Comparison of ENCODE assay signal across 22 cellular contexts in the genomic region with DNA sequence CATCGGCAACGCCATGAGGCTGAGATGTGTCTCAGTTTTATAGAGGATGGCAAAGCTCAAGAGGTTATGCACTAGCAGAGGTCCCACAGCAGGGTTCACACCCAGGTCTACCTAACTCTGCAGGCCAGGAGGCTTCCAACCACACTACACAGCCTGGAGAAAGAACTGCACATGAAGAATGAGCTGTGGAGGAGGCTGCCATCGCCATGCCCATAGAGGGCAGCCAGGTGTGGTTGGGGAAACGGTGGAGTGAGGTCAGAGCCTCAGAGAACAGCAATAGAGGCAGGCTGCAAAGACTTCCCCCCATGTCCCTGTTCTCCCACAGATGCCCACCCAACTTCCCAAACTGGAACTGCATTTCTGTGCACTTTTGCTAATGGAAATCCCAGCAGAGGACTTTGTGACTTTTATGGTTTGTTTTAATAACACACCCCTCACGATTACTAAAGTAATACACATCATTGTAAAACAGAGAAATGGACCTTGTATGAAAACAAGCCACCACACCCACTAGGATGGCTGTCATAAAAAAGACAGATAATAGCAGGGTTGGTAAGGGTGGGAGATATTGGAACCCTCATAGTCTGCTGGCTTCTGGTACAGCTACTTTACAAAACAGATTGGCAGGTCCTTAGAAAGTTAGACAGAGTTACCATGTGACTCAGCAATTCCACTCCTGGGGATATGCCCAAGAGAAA. TPM values are rescaled to one million over a fixed set of nuclear protein-coding genes. Genes with fewer than 3 reads are reported as not detected.
DNase-seq lines count a peak whose midpoint lies in the region; ATAC-seq, FAIRE-seq and TF ChIP-seq lines count a peak whose summit lies in the region.
"Had no signal": no experiment of that assay in that cellular context is flagged by ENCODE, and none has a peak within 500 bp of the region (broad histone marks: within the 10 kb centered on the region; RNA-seq: fewer than 3 reads in every experiment).

No MANE protein-coding gene starts in this region.

- H3K27ac ChIP-seq in Peyer's patch (peak overlapping the region in 3 of 4 donors; percentile 51 to 91 (median 79)), endodermal cell (ENCODE audit: low read depth, low read length) (no peak overlapping the region), small intestine (ENCODE audit: low read depth in 1 of 2, low read length in 1 of 2) (peak overlapping the region; percentile 46 to 85)

- DNase-seq in Peyer's patch = peak in 1 of 3 donors; percentile 67
- peak; percentile 17 for DNase-seq in endodermal cell
- DNase-seq in mucosa of descending colon = peak in 2 of 3 donors; percentile 61 to 72
- peak; percentile 93 for DNase-seq in small intestine
- no peak for DNase-seq in NCI-H146 (lab: John Stamatoyannopoulos, UW)
- DNase-seq in activated naive CD4-positive, alpha-beta T cell treated with anti-CD3 and anti-CD28 coated beads, Interleukin-2, amount 50 U/mL, for 16 hours = no peak
- no peak for DNase-seq in HK-2 (ENCODE audit: unreplicated experiment)
- DNase-seq: ACHN; BE2C; C1 segment of cervical spinal cord; CD4-positive, CD25-positive, alpha-beta regulatory T cell; CD8-positive, alpha-beta memory T cell; COR-L47; DMS 273 treated with DMSO at 0.1 percent for 48 hours; DMS53; DND-41; EL; H9 had no signal

- ATAC-seq in mucosa of descending colon = peak; percentile 73
- ATAC-seq in HG03520 (IDR thresholded peaks at IDR 0.05; ENCODE audit: unreplicated experiment) = no peak
- ATAC-seq: GM12878 had no signal

- H3K36me3 ChIP-seq in Peyer's patch = no peaks in the 10 kb centered on the region
- no peaks in the 10 kb centered on the region for H3K36me3 ChIP-seq in endodermal cell (ENCODE audit: control insufficient read depth, insufficient read depth, low read length)
- H3K36me3 ChIP-seq in mucosa of descending colon (ENCODE audit: low read depth) = no peaks in the 10 kb centered on the region
- H3K36me3 ChIP-seq in small intestine (ENCODE audit: control insufficient read depth in 2 of 2, insufficient read depth in 2 of 2, low read length in 2 of 2) = no peaks in the 10 kb centered on the region
- H3K36me3 ChIP-seq: BE2C had no signal

- H3K27me3 Mint-ChIP-seq in endodermal cell (ENCODE audit: insufficient read depth) = peaks cover 15% of the 10 kb centered on the region

- no peak overlapping the region for H3K4me3 Mint-ChIP-seq in endodermal cell
- H3K4me3 Mint-ChIP-seq: CD4-positive, CD25-positive, alpha-beta regulatory T cell; CD8-positive, alpha-beta memory T cell; H9 had no signal

- peak overlapping the region in 1 of 4 donors; percentile 15 for H3K4me3 ChIP-seq in Peyer's patch
- H3K4me3 ChIP-seq in endodermal cell (ENCODE audit: low read length) = no peak overlapping the region
- H3K4me3 ChIP-seq in mucosa of descending colon = no peak overlapping the region
- no peak overlapping the region for H3K4me3 ChIP-seq in small intestine (ENCODE audit: low read depth in 1 of 2, low read length in 2 of 2)
- H3K4me3 ChIP-seq: GM12878 had no signal

- no peak for TF ChIP-seq POLR2A in Peyer's patch (IDR thresholded peaks at IDR 0.05)

- H3K27ac Mint-ChIP-seq in endodermal cell = no peak overlapping the region
- H3K27ac Mint-ChIP-seq: CD4-positive, CD25-positive, alpha-beta regulatory T cell; CD8-positive, alpha-beta memory T cell; H9 had no signal

- peaks cover 2% of the 10 kb centered on the region for H3K4me1 Mint-ChIP-seq in endodermal cell
- H3K4me1 Mint-ChIP-seq: CD4-positive, CD25-positive, alpha-beta regulatory T cell; CD8-positive, alpha-beta memory T cell had no signal

- no peaks in the 10 kb centered on the region for H3K27me3 ChIP-seq in Peyer's patch
- no peaks in the 10 kb centered on the region for H3K27me3 ChIP-seq in endodermal cell (ENCODE audit: control insufficient read depth, insufficient read depth, low read length, poor library complexity, severe bottlenecking)
- no peaks in the 10 kb centered on the region for H3K27me3 ChIP-seq in small intestine (ENCODE audit: control insufficient read depth in 2 of 2, insufficient read depth in 2 of 2, low read length in 2 of 2)
- H3K27me3 ChIP-seq: BE2C had no signal

- 90 to 91% methylated on average over 3 to 5 of the region's 5 CpGs for WGBS in endodermal cell (ENCODE audit: insufficient coverage in 1 of 2, insufficient read length in 1 of 2), 2 experiments
- WGBS in small intestine, 3 donors = 31 to 66% (median 38%) methylated on average over 5 of the region's 5 CpGs

- TF ChIP-seq CTCF in Peyer's patch (IDR thresholded peaks at IDR 0.05) (peak in 1 of 6 experiments; percentile 6), endodermal cell (conservative IDR thresholded peaks at IDR 0.05) (no peak), mucosa of descending colon (IDR thresholded peaks at IDR 0.05) (no peak)

- intact Hi-C loops in mucosa of descending colon (cut with DNase I, micrococcal nuclease) = no loop called here

- H3K4me1 ChIP-seq in Peyer's patch = peaks cover 0 to 35% (median 6%) of the 10 kb centered on the region in 4 donors
- H3K4me1 ChIP-seq in endodermal cell (ENCODE audit: control insufficient read depth, insufficient read depth, low read length) = no peaks in the 10 kb centered on the region
- H3K4me1 ChIP-seq in mucosa of descending colon (ENCODE audit: low read depth) = peaks cover 24% of the 10 kb centered on the region
- peaks cover 8 to 12% of the 10 kb centered on the region in 2 donors for H3K4me1 ChIP-seq in small intestine (ENCODE audit: control insufficient read depth in 2 of 2, insufficient read depth in 1 of 2, low read depth in 1 of 2, low read length in 1 of 2)

- no peak for FAIRE-seq in small intestine (lab: Jason Lieb, UNC)
- FAIRE-seq: A204.1, GM12878, H1 had no signal

- peaks cover 41% of the 10 kb centered on the region for H3K9me3 Mint-ChIP-seq in endodermal cell

- H3K36me3 Mint-ChIP-seq in endodermal cell (ENCODE audit: low read depth) = peaks cover 4% of the 10 kb centered on the region
- H3K36me3 Mint-ChIP-seq: CD4-positive, CD25-positive, alpha-beta regulatory T cell had no signal

- H3K9ac ChIP-seq in endodermal cell (ENCODE audit: extremely low read depth, low read length, poor library complexity, severe bottlenecking) = no peak overlapping the region

- H3K9me3 ChIP-seq in Peyer's patch = peaks cover 0 to 9% (median 0%) of the 10 kb centered on the region in 4 donors
- H3K9me3 ChIP-seq in endodermal cell (ENCODE audit: control insufficient read depth, low read length) = peaks cover 40% of the 10 kb centered on the region
- H3K9me3 ChIP-seq in mucosa of descending colon = peaks cover 16% of the 10 kb centered on the region
- no peaks in the 10 kb centered on the region for H3K9me3 ChIP-seq in small intestine (ENCODE audit: control insufficient read depth, low read depth)
- H3K9me3 ChIP-seq: BE2C had no signal

RNA-seq across cellular contexts. Expression of gene PROM1, which starts 58.9 kb away (rescaled TPM):
- total RNA-seq in Peyer's patch (100 to 1,000 TPM in 1 of 4 donors, 10 to 100 TPM in 3; 33.8 to 128 (median 58.9) TPM), endodermal cell (10 to 100 TPM; 38.6 to 51.6 TPM), mucosa of descending colon (100 to 1,000 TPM in 1 of 3 donors, 10 to 100 TPM in 2; 52.0 to 136 (median 69.6) TPM)
- polyA plus RNA-seq in endodermal cell (2013, experiment 1 of 2) = 36.1 TPM
- 33.6 TPM for polyA plus RNA-seq in endodermal cell (2013, experiment 2 of 2)
- 1 to 10 TPM in 2 of 3 donors, under 1 TPM in 1; 0.45 to 8.4 (median 1.1) TPM for polyA plus RNA-seq in small intestine
- polyA plus RNA-seq: CD4-positive, CD25-positive, alpha-beta regulatory T cell; CD8-positive, alpha-beta memory T cell had no signal

Comparison
In these comparisons a context has a peak if more than half of its experiments do, and no peak if none do; other contexts are left out.
1. DNase-seq: peak in endodermal cell (single experiment), mucosa of descending colon (2 of 3) and small intestine (single experiment); none in NCI-H146 (single experiment), activated naive CD4-positive, alpha-beta T cell treated with anti-CD3 and anti-CD28 coated beads, Interleukin-2, amount 50 U/mL, for 16 hours (single experiment) and HK-2 (single experiment).